Comparison of ENCODE assay signal across 24 cellular contexts in the genomic region with DNA sequence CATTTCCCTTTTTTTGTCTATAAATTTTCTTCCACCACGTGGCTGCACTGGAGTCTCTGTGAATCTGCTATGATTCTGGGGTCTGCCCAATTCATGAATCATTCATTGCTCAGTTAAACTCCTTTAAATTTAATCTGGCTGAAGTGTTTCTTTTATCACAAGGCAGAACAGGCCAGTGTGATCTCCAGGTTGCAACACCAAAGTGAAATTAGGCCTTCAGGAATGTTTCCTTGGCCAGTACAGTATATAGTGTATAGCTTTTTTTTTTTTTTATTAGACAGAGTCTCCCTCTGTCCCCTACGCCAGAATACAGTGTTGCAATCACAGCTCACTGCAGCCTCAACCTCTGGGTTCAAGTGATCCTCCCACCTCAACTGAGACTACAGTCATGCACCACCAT. TPM values are rescaled to one million over a fixed set of nuclear protein-coding genes. Genes with fewer than 3 reads are reported as not detected.
DNase-seq lines count a peak whose midpoint lies in the region; ATAC-seq and TF ChIP-seq lines count a peak whose summit lies in the region.
"Had no signal": no experiment of that assay in that cellular context is flagged by ENCODE, and none has a peak within 500 bp of the region (broad histone marks: within the 10 kb centered on the region; RNA-seq: fewer than 3 reads in every experiment).

No MANE protein-coding gene starts in this region.

- peak; percentile 18 for DNase-seq in NCI-H510A treated with DMSO at 0.1 percent for 48 hours (lab: John Stamatoyannopoulos, UW)
- DNase-seq in NCI-H510A (lab: John Stamatoyannopoulos, UW): no peak
- DNase-seq in activated B cell treated with CpG ODN at 0.5 μM for 24 hours: no peak
- no peak for DNase-seq in left lung
- DNase-seq in MV-4-11 (lab: John Stamatoyannopoulos, UW): no peak
- no peak for DNase-seq in midbrain (lab: John Stamatoyannopoulos, UW)
- no peak for DNase-seq in NCI-H446 (lab: John Stamatoyannopoulos, UW)
- DNase-seq: 8988T; activated effector memory CD4-positive, alpha-beta T cell treated with Interleukin-2 at 50 U/mL for 16 hours; activated naive CD8-positive, alpha-beta T cell treated with anti-CD3 and anti-CD28 coated beads, Interleukin-2, amount 50 U/mL, for 24 hours; activated T-cell treated with anti-CD3 and anti-CD28 coated beads for 4 hours; CD8-positive, alpha-beta T cell; left ventricle myocardium inferior; NCI-H1436; NCI-H2107; NCI-H524 treated with DMSO at 0.1 percent for 48 hours; nucleus accumbens; Peyer's patch; SIG-M5; stimulated activated naive CD4-positive, alpha-beta T cell treated with Interleukin-2 at 50 U/mL for 16 hours; thyroid gland had no signal

- no peaks in the 10 kb centered on the region for H3K27me3 Mint-ChIP-seq in activated B cell treated with CpG ODN at 0.5 μM for 24 hours
- H3K27me3 Mint-ChIP-seq: activated CD8-positive, alpha-beta T cell treated with anti-CD3 and anti-CD28 coated beads for 36 hours; naive thymus-derived CD4-positive, alpha-beta T cell had no signal

- peaks cover 45% of the 10 kb centered on the region for H3K4me1 Mint-ChIP-seq in activated B cell treated with CpG ODN at 0.5 μM for 24 hours

- no peak overlapping the region for H3K4me3 Mint-ChIP-seq in activated B cell treated with CpG ODN at 0.5 μM for 24 hours
- H3K4me3 Mint-ChIP-seq: activated CD8-positive, alpha-beta T cell treated with anti-CD3 and anti-CD28 coated beads for 36 hours; CD8-positive, alpha-beta T cell had no signal

- H3K4me3 ChIP-seq in Loucy (ENCODE audit: low read length, poor library complexity, severe bottlenecking) (no peak overlapping the region), left lung (no peak overlapping the region)
- H3K4me3 ChIP-seq: left ventricle myocardium inferior, Peyer's patch, thyroid gland had no signal

- TF ChIP-seq CTCF in Loucy (conservative IDR thresholded peaks at IDR 0.05; ENCODE audit: low read length) (no peak), activated B cell treated with CpG ODN at 0.5 μM for 24 hours (IDR thresholded peaks at IDR 0.05) (no peak), left lung (IDR thresholded peaks at IDR 0.05) (no peak)

- POLR2A ChIA-PET in activated B cell treated with CpG ODN at 0.5 μM for 24 hours (lab: Charles Lee): interaction anchor here (1.0 to 1.2 kb wide), 3 partner anchors 14 to 65 kb away, joined by 3 to 4 read pairs (median 3); no protein-coding TSS in a partner anchor

- H3K9ac ChIP-seq in Loucy (ENCODE audit: low read depth, low read length, poor library complexity, severe bottlenecking): no peak overlapping the region

- no peaks in the 10 kb centered on the region for H4K20me1 ChIP-seq in Loucy (ENCODE audit: insufficient read depth, low read length, poor library complexity, severe bottlenecking)

- no peaks in the 10 kb centered on the region for H3K36me3 Mint-ChIP-seq in activated B cell treated with CpG ODN at 0.5 μM for 24 hours (ENCODE audit: low read depth)
- H3K36me3 Mint-ChIP-seq: CD8-positive, alpha-beta T cell had no signal

- H3K4me1 ChIP-seq in Loucy (ENCODE audit: insufficient read depth, low read length, poor library complexity, severe bottlenecking) (peaks cover 5% of the 10 kb centered on the region), left lung (no peaks in the 10 kb centered on the region)
- H3K4me1 ChIP-seq: thyroid gland had no signal

- CTCF ChIA-PET in activated B cell treated with CpG ODN at 0.5 μM for 24 hours (lab: Charles Lee): interaction anchor here (0.7 to 3.4 kb wide), 4 partner anchors 9 to 518 kb away, joined by 3 to 24 read pairs (median 5); a partner anchor contains a TSS

- H3K27ac Mint-ChIP-seq in activated B cell treated with CpG ODN at 0.5 μM for 24 hours: peak overlapping the region; percentile 92
- H3K27ac Mint-ChIP-seq: CD8-positive, alpha-beta T cell had no signal

- intact Hi-C loops in activated B cell treated with CpG ODN at 0.5 μM for 24 hours (cut with micrococcal nuclease): loop anchor here (5.0 kb wide), 1 partner anchor 852 kb away; no protein-coding TSS in a partner anchor
- intact Hi-C loops in left lung (cut with DNase I): no loop called here

- H3K27me3 ChIP-seq in Loucy (ENCODE audit: insufficient read depth, low read length, poor library complexity, severe bottlenecking) (no peaks in the 10 kb centered on the region), left lung (no peaks in the 10 kb centered on the region)
- H3K27me3 ChIP-seq: Peyer's patch, thyroid gland had no signal

- H2AFZ ChIP-seq in Loucy (ENCODE audit: low read length): peak overlapping the region; percentile 74

- H3K9me3 ChIP-seq in Loucy (ENCODE audit: insufficient read depth, low read depth, low read length) (no peaks in the 10 kb centered on the region), left lung (no peaks in the 10 kb centered on the region)
- H3K9me3 ChIP-seq: left ventricle myocardium inferior, Peyer's patch, thyroid gland had no signal

- H3K36me3 ChIP-seq in Loucy (ENCODE audit: insufficient read depth, low read length) (no peaks in the 10 kb centered on the region), left lung (no peaks in the 10 kb centered on the region)
- H3K36me3 ChIP-seq: left ventricle myocardium inferior, Peyer's patch, thyroid gland had no signal

- no peak overlapping the region for H3K27ac ChIP-seq in left lung
- H3K27ac ChIP-seq: left ventricle myocardium inferior, thyroid gland had no signal

- H3K9me2 ChIP-seq in Loucy (replicated peaks; ENCODE audit: low read depth, low read length): no peaks in the 10 kb centered on the region

- no peaks in the 10 kb centered on the region for H3F3A ChIP-seq in Loucy (ENCODE audit: low read depth)

- H3K9me3 Mint-ChIP-seq in activated B cell treated with CpG ODN at 0.5 μM for 24 hours: no peaks in the 10 kb centered on the region
- H3K9me3 Mint-ChIP-seq: activated CD8-positive, alpha-beta T cell treated with anti-CD3 and anti-CD28 coated beads for 36 hours; activated naive CD8-positive, alpha-beta T cell treated with anti-CD3 and anti-CD28 coated beads, Interleukin-2, amount 50 U/mL, for 24 hours; CD8-positive, alpha-beta T cell; naive thymus-derived CD4-positive, alpha-beta T cell had no signal

- H3K4me2 ChIP-seq in Loucy (ENCODE audit: low read depth, low read length, poor library complexity, severe bottlenecking): no peak overlapping the region

- H3K79me2 ChIP-seq in Loucy (ENCODE audit: insufficient read depth, low read length): no peaks in the 10 kb centered on the region

- no peak for ATAC-seq in activated B cell treated with CpG ODN at 0.5 μM for 24 hours (ENCODE audit: low read depth)
- ATAC-seq in left lung: peak; percentile 29

RNA-seq across cellular contexts. Expression of a gene that starts 53.4 kb away (rescaled TPM):
- 0.31 TPM in 1 of 2 replicates, not detected in the other for total RNA-seq in activated B cell treated with CpG ODN at 0.5 μM for 24 hours
- total RNA-seq in left lung: 1 to 10 TPM; 2.4 to 3.3 TPM
- total RNA-seq: CD8-positive, alpha-beta T cell had no signal
